In genomic region chr14:65095633-65096205, GRCh38 we compare ENCODE assay signal across 10 cellular contexts. TPM values are rescaled to one million over a fixed set of nuclear protein-coding genes. Genes with fewer than 3 reads are reported as not detected.
A peak's percentile ranks its signal among the peaks of the same experiment; 100 is the strongest.
DNase-seq lines count a peak whose midpoint lies in the region; ATAC-seq, FAIRE-seq and TF ChIP-seq lines count a peak whose summit lies in the region.
"Had no signal": no experiment of that assay in that cellular context is flagged by ENCODE, and none has a peak within 500 bp of the region (broad histone marks: within the 10 kb centered on the region; RNA-seq: fewer than 3 reads in every experiment).

No MANE protein-coding gene starts in this region.

- H3K9ac ChIP-seq in K562 (ENCODE audit: insufficient read depth in 1 of 2, low read depth in 2 of 2, low read length in 2 of 2) = peak overlapping the region in 1 of 2 experiments; percentile 43; a peak in 1 of 4 replicates

- no peak overlapping the region for H2AFZ ChIP-seq in K562 (ENCODE audit: low read depth, low read length)

- H3K27ac ChIP-seq in K562 (ENCODE audit: extremely low read depth, low read depth, low read length) = peak overlapping the region; percentile 5; the same call in 1 of the 3 replicates
- H3K27ac ChIP-seq in right lobe of liver = no peak overlapping the region
- H3K27ac ChIP-seq in thyroid gland = peak overlapping the region; percentile 39 to 54 (median 51)

- POLR2A ChIA-PET in K562 (lab: Yijun Ruan, JAX) = interaction anchor here (0.6 kb wide), 2 partner anchors 11 to 416 kb away, joined by 3 read pairs; no protein-coding TSS in a partner anchor

- no peak overlapping the region for H3K4me3 Mint-ChIP-seq in activated CD8-positive, alpha-beta memory T cell treated with anti-CD3 and anti-CD28 coated beads, Interleukin-2, amount 10 ng/mL, durations not matched to agents 7 days and 5 days

- H3K4me1 ChIP-seq in K562 (replicated peaks in 1 of 2; ENCODE audit: control insufficient read depth in 2 of 2, insufficient read depth in 2 of 2, low read length in 2 of 2) (peaks cover 4 to 24% of the 10 kb centered on the region in 2 experiments), right lobe of liver (peaks cover 0 to 44% (median 11%) of the 10 kb centered on the region in 4 donors), thyroid gland (peaks cover 23 to 48% of the 10 kb centered on the region in 2 donors)

- peaks cover 65% of the 10 kb centered on the region for H3K4me1 Mint-ChIP-seq in activated CD8-positive, alpha-beta memory T cell treated with anti-CD3 and anti-CD28 coated beads, Interleukin-2, amount 10 ng/mL, durations not matched to agents 7 days and 5 days

- intact Hi-C loops in K562 (cut with micrococcal nuclease) = no loop called here
- intact Hi-C loops in right lobe of liver (cut with DNase I) = no loop called here
- intact Hi-C loops in thyroid gland (cut with DNase I) = no loop called here

- H3K79me2 ChIP-seq in K562 (ENCODE audit: control insufficient read depth, insufficient read depth, low read length) = peaks cover 63% of the 10 kb centered on the region

- in situ Hi-C loops in K562 (cut with MboI) = no loop called here

- no peak overlapping the region for H3K4me3 ChIP-seq in K562
- no peak overlapping the region for H3K4me3 ChIP-seq in right lobe of liver
- H3K4me3 ChIP-seq in thyroid gland (replicated peaks in 1 of 3) = no peak overlapping the region

- no peaks in the 10 kb centered on the region for H3K9me3 Mint-ChIP-seq in activated CD8-positive, alpha-beta memory T cell treated with anti-CD3 and anti-CD28 coated beads, Interleukin-2, amount 10 ng/mL, durations not matched to agents 7 days and 5 days (ENCODE audit: low read depth)

- no peak for ATAC-seq in activated CD8-positive, alpha-beta memory T cell treated with anti-CD3 and anti-CD28 coated beads, Interleukin-2, amount 10 ng/mL, durations not matched to agents 7 days and 5 days
- ATAC-seq in K562 = peak; percentile 80
- peak; percentile 62 to 90 (median 76) for ATAC-seq in right lobe of liver
- no peak for ATAC-seq in GM18511 (IDR thresholded peaks at IDR 0.05; ENCODE audit: unreplicated experiment)

- no peak for FAIRE-seq in K562 (lab: Jason Lieb, UNC)
- FAIRE-seq: D721Med, TTC549 had no signal

- H4K20me1 ChIP-seq in K562 (replicated peaks; ENCODE audit: control insufficient read depth, insufficient read depth, low read length) = peaks cover 28% of the 10 kb centered on the region; the same call in 1 of the 2 replicates

- no TSS peak for BruUV-seq in K562 (replicated peaks; lab: Mats Ljungman, UMichigan)

- CTCF ChIA-PET in activated CD8-positive, alpha-beta memory T cell treated with anti-CD3 and anti-CD28 coated beads, Interleukin-2, amount 10 ng/mL, durations not matched to agents 7 days and 5 days (lab: Charles Lee) = no interaction called here
- CTCF ChIA-PET in K562 (lab: Yijun Ruan, JAX; ENCODE audit: low intra/inter-chr PET ratio) = no interaction called here

- TF ChIP-seq POLR2A in K562 (conservative IDR thresholded peaks at IDR 0.05) (no peak), right lobe of liver (IDR thresholded peaks at IDR 0.05) (no peak), thyroid gland (IDR thresholded peaks at IDR 0.05) (no peak)

- TF ChIP-seq RAD21 in K562 (CRISPR knock-in tag; conservative IDR thresholded peaks at IDR 0.05 in 1 of 2, IDR thresholded peaks at IDR 0.05 in 1 of 2) = no peak

- TF ChIP-seq CTCF in K562 (IDR thresholded peaks at IDR 0.05 in 2 of 3, conservative IDR thresholded peaks at IDR 0.05 in 1 of 3; ENCODE audit: insufficient read depth in 2 of 3, low read depth in 1 of 3, low read length in 3 of 3) (no peak), right lobe of liver (IDR thresholded peaks at IDR 0.05) (no peak), thyroid gland (IDR thresholded peaks at IDR 0.05) (no peak)

- peak overlapping the region; percentile 13; the same call in 1 of the 2 replicates for H3K4me2 ChIP-seq in K562 (ENCODE audit: insufficient read depth, low read length)

- H3K36me3 Mint-ChIP-seq in activated CD8-positive, alpha-beta memory T cell treated with anti-CD3 and anti-CD28 coated beads, Interleukin-2, amount 10 ng/mL, durations not matched to agents 7 days and 5 days = peaks cover 73% of the 10 kb centered on the region

- H3K27me3 ChIP-seq in K562 (ENCODE audit: control insufficient read depth in 2 of 2, insufficient read depth in 2 of 2, low read length in 2 of 2) = no peaks in the 10 kb centered on the region
- H3K27me3 ChIP-seq in right lobe of liver = no peaks in the 10 kb centered on the region
- H3K27me3 ChIP-seq in thyroid gland = no peaks in the 10 kb centered on the region

- no peak for DNase-seq in activated CD8-positive, alpha-beta memory T cell treated with anti-CD3 and anti-CD28 coated beads, Interleukin-2, amount 10 ng/mL, durations not matched to agents 7 days and 5 days
- no peak for DNase-seq in activated CD8-positive, alpha-beta memory T cell treated with anti-CD3 and anti-CD28 coated beads, Interleukin-2, amount 50 U/mL, for 4 hours
- peak in 1 of 4 experiments; percentile 31 for DNase-seq in K562 (ENCODE audit: extremely low read depth in 1 of 4, low spot score in 3 of 4)
- DNase-seq in right lobe of liver = peak in 1 of 3 donors; percentile 76
- peak; percentile 85 to 88 for DNase-seq in thyroid gland
- DNase-seq in SHP77 treated with DMSO at 0.1 percent for 48 hours (lab: John Stamatoyannopoulos, UW) = no peak
- DNase-seq in NCI-H82 treated with DMSO at 0.1 percent for 48 hours (lab: John Stamatoyannopoulos, UW; ENCODE audit: unreplicated experiment) = no peak

- H3K36me3 ChIP-seq in K562 (ENCODE audit: control insufficient read depth, insufficient read depth, low read length) = peaks cover 91% of the 10 kb centered on the region
- H3K36me3 ChIP-seq in right lobe of liver = peaks cover 0 to 44% (median 20%) of the 10 kb centered on the region in 4 donors
- H3K36me3 ChIP-seq in thyroid gland = peaks cover 20 to 28% of the 10 kb centered on the region in 2 donors

- no peaks in the 10 kb centered on the region for H3K27me3 Mint-ChIP-seq in activated CD8-positive, alpha-beta memory T cell treated with anti-CD3 and anti-CD28 coated beads, Interleukin-2, amount 10 ng/mL, durations not matched to agents 7 days and 5 days

- WGBS in K562 (ENCODE audit: insufficient coverage, low coverage, missing lambda C conversion rate) = 33% methylated on average over 3 of the region's 3 CpGs
- 52% methylated on average over 3 of the region's 3 CpGs for WGBS in right lobe of liver (ENCODE audit: insufficient coverage, low coverage, low lambda C conversion rate, missing lambda C conversion rate)
- WGBS in thyroid gland, 2 donors = 30 to 31% methylated on average over 3 of the region's 3 CpGs

- peak overlapping the region; percentile 43 for H3K27ac Mint-ChIP-seq in activated CD8-positive, alpha-beta memory T cell treated with anti-CD3 and anti-CD28 coated beads, Interleukin-2, amount 10 ng/mL, durations not matched to agents 7 days and 5 days

- peaks cover 2% of the 10 kb centered on the region for H3K9me1 ChIP-seq in K562 (ENCODE audit: control insufficient read depth, insufficient read depth, low read length)

- H3K9me3 ChIP-seq in K562 (replicated peaks; ENCODE audit: control insufficient read depth, insufficient read depth, low read depth, low read length) = no peaks in the 10 kb centered on the region
- no peaks in the 10 kb centered on the region for H3K9me3 ChIP-seq in right lobe of liver
- H3K9me3 ChIP-seq in thyroid gland = no peaks in the 10 kb centered on the region

- TF ChIP-seq EP300 in K562 (IDR thresholded peaks at IDR 0.05; ENCODE audit: low read length) = no peak

TF ChIP-seq in K562, 482 proteins besides CTCF, POLR2A, EP300 and RAD21 (continues in another document):
- TF ChIP-seq JUND (IDR thresholded peaks at IDR 0.05; ENCODE audit: borderline replicate concordance, low read depth, low read length) (no peak), JUND (tag; IDR thresholded peaks at IDR 0.05; ENCODE audit: borderline replicate concordance, low read depth, low read length) (0 out of 3 replicates have a peak, but pooled peaks have one; percentile 19), HDGF (IDR thresholded peaks at IDR 0.05) (no peak), FOXJ2 (tag; IDR thresholded peaks at IDR 0.05) (0 out of 2 replicates have a peak, but pooled peaks have one; percentile 34)

RNA-seq across cellular contexts. Expression of gene MAX, which starts 6.6 kb away (rescaled TPM):
- 100 to 1,000 TPM; 130 to 134 TPM for total RNA-seq in activated CD8-positive, alpha-beta memory T cell treated with anti-CD3 and anti-CD28 coated beads, Interleukin-2, amount 10 ng/mL, durations not matched to agents 7 days and 5 days
- total RNA-seq in K562 (2011; cell fraction: chromatin; rRNA removed; ENCODE audit: low replicate concordance) = 73.6 and 82.8 TPM in 2 replicates
- 44.7 and 51.0 TPM in 2 replicates for total RNA-seq in K562 (2011; cell fraction: nucleolus; rRNA removed)
- 59.2 and 80.7 TPM in 2 replicates for total RNA-seq in K562 (2011; cell fraction: nucleoplasm; rRNA removed)
- total RNA-seq in K562 (2014; rRNA removed) = 40.9 and 63.6 TPM in 2 replicates
- total RNA-seq in K562 (2014; rRNA removed; fragmentation: Illumina TruSeq; extraction: Trizol) = 38.3 and 40.5 TPM in 2 replicates
- total RNA-seq in K562 (2015; rRNA removed; fragmentation: Illumina TruSeq; extraction: Trizol) = 50.3 and 52.1 TPM in 2 replicates
- total RNA-seq in K562 (2021) = 88.8 and 96.5 TPM in 2 replicates
- 51.6 and 55.3 TPM in 2 replicates for polyA plus RNA-seq in K562 (2011; rRNA removed)
- 34.4 and 50.1 TPM in 2 replicates for polyA plus RNA-seq in K562 (2011; cell fraction: cytosol; rRNA removed)
- 107 and 161 TPM in 2 replicates for polyA plus RNA-seq in K562 (2011; cell fraction: nucleus; rRNA removed)
- 36.0 and 46.4 TPM in 2 replicates for polyA plus RNA-seq in K562 (2012)
- polyA plus RNA-seq in K562 (2014; fragmentation: Illumina TruSeq; extraction: Trizol) = 63.3 and 84.7 TPM in 2 replicates
- polyA plus RNA-seq in K562 (2014; fragmentation: Nextera tagmentation; extraction: Ambion mirVana) = 10 to 100 TPM; 15.4 to 32.7 TPM
- 63.0 and 81.9 TPM in 2 replicates for polyA plus RNA-seq in K562 (2014; rRNA removed)
- polyA minus RNA-seq in K562 (2011; rRNA and poly(A)+ RNA removed) = 42.4 and 43.0 TPM in 2 replicates
- polyA minus RNA-seq in K562 (2011; cell fraction: cytosol; rRNA and poly(A)+ RNA removed) = 19.2 and 19.5 TPM in 2 replicates
- 35.8 and 40.4 TPM in 2 replicates for polyA minus RNA-seq in K562 (2011; cell fraction: nucleus; rRNA and poly(A)+ RNA removed)
- 10 to 100 TPM; 15.7 to 38.0 (median 31.7) TPM for total RNA-seq in right lobe of liver
- total RNA-seq in thyroid gland = 10 to 100 TPM; 56.7 to 71.4 (median 63.3) TPM

Comparison
In these comparisons a context has a peak if more than half of its experiments do, and no peak if none do; other contexts are left out.
1. ATAC-seq: peak in K562 (single experiment) and right lobe of liver (4 of 4); none in activated CD8-positive, alpha-beta memory T cell treated with anti-CD3 and anti-CD28 coated beads, Interleukin-2, amount 10 ng/mL, durations not matched to agents 7 days and 5 days (single experiment) and GM18511 (single experiment).
2. DNase-seq: peak in thyroid gland (2 of 2); none in activated CD8-positive, alpha-beta memory T cell treated with anti-CD3 and anti-CD28 coated beads, Interleukin-2, amount 10 ng/mL, durations not matched to agents 7 days and 5 days (single experiment), activated CD8-positive, alpha-beta memory T cell treated with anti-CD3 and anti-CD28 coated beads, Interleukin-2, amount 50 U/mL, for 4 hours (single experiment), SHP77 treated with DMSO at 0.1 percent for 48 hours (single experiment) and NCI-H82 treated with DMSO at 0.1 percent for 48 hours (single experiment).
3. H3K27ac ChIP-seq: peak in K562 (single experiment) and thyroid gland (3 of 3); none in right lobe of liver (0 of 3).